ENCODE assay signal across 32 cellular contexts in genomic region chr5:1333986-1334385, GRCh38. TPM values are rescaled to one million over a fixed set of nuclear protein-coding genes. Genes with fewer than 3 reads are reported as not detected.
"Had no signal": no experiment of that assay in that cellular context is flagged by ENCODE, and none has a peak within 500 bp of the region (broad histone marks: within the 10 kb centered on the region; RNA-seq: fewer than 3 reads in every experiment).

No MANE protein-coding gene starts in this region.

- H3K27ac ChIP-seq: body of pancreas, PC-9, SJCRH30, SK-N-MC had no signal

- H3K9me3 Mint-ChIP-seq: activated CD4-positive, alpha-beta memory T cell treated with anti-CD3 and anti-CD28 coated beads for 36 hours; activated naive CD4-positive, alpha-beta T cell treated with anti-CD3 and anti-CD28 coated beads, Interleukin-2, amount 50 U/mL, for 24 hours; activated naive CD8-positive, alpha-beta T cell treated with anti-CD3 and anti-CD28 coated beads, Interleukin-2, amount 10 ng/mL, durations not matched to agents 7 days and 5 days; activated T-helper 17 cell treated with anti-CD3 and anti-CD28 coated beads, Interleukin-2, amount 50 U/mL, for 72 hours; T-helper 2 cell treated with Interferon-gamma antibody and Interleukin-4, amounts not matched to agents 5 μg/mL and 100 μg/mL, for 36 hours; WTC11 had no signal

- H3K4me1 ChIP-seq: body of pancreas had no signal

- H3K27me3 ChIP-seq: body of pancreas, breast epithelium, SJCRH30 had no signal

- H3K4me3 Mint-ChIP-seq: activated CD4-positive, alpha-beta memory T cell treated with anti-CD3 and anti-CD28 coated beads for 36 hours; activated naive CD4-positive, alpha-beta T cell treated with anti-CD3 and anti-CD28 coated beads, Interleukin-2, amount 50 U/mL, for 24 hours; activated naive CD8-positive, alpha-beta T cell treated with anti-CD3 and anti-CD28 coated beads, Interleukin-2, amount 10 ng/mL, durations not matched to agents 7 days and 5 days; activated T-helper 17 cell treated with anti-CD3 and anti-CD28 coated beads, Interleukin-2, amount 50 U/mL, for 72 hours; T-helper 2 cell treated with Interferon-gamma antibody and Interleukin-4, amounts not matched to agents 5 μg/mL and 100 μg/mL, for 36 hours; WTC11 had no signal

- H3K9me3 ChIP-seq: body of pancreas, breast epithelium, SJCRH30 had no signal

- ATAC-seq: activated T-helper 17 cell treated with anti-CD3 and anti-CD28 coated beads, Interleukin-2, amount 50 U/mL, for 72 hours; body of pancreas; WTC11 had no signal

- H3K4me1 Mint-ChIP-seq: activated T-helper 17 cell treated with anti-CD3 and anti-CD28 coated beads, Interleukin-2, amount 50 U/mL, for 72 hours; WTC11 had no signal

- FAIRE-seq: TTC549 had no signal

- H3K4me3 ChIP-seq: body of pancreas, breast epithelium, PC-9, SJCRH30, SK-N-MC had no signal

- H3K4me2 ChIP-seq: PC-9 had no signal

- H3K27ac Mint-ChIP-seq: activated CD4-positive, alpha-beta memory T cell treated with anti-CD3 and anti-CD28 coated beads for 36 hours; activated naive CD4-positive, alpha-beta T cell treated with anti-CD3 and anti-CD28 coated beads, Interleukin-2, amount 50 U/mL, for 24 hours; activated naive CD8-positive, alpha-beta T cell treated with anti-CD3 and anti-CD28 coated beads, Interleukin-2, amount 10 ng/mL, durations not matched to agents 7 days and 5 days; activated T-helper 17 cell treated with anti-CD3 and anti-CD28 coated beads, Interleukin-2, amount 50 U/mL, for 72 hours; T-helper 2 cell treated with Interferon-gamma antibody and Interleukin-4, amounts not matched to agents 5 μg/mL and 100 μg/mL, for 36 hours; WTC11 had no signal

- H3K27me3 Mint-ChIP-seq: activated CD4-positive, alpha-beta memory T cell treated with anti-CD3 and anti-CD28 coated beads for 36 hours; activated naive CD4-positive, alpha-beta T cell treated with anti-CD3 and anti-CD28 coated beads, Interleukin-2, amount 50 U/mL, for 24 hours; activated naive CD8-positive, alpha-beta T cell treated with anti-CD3 and anti-CD28 coated beads, Interleukin-2, amount 10 ng/mL, durations not matched to agents 7 days and 5 days; activated T-helper 17 cell treated with anti-CD3 and anti-CD28 coated beads, Interleukin-2, amount 50 U/mL, for 72 hours had no signal

- H2AFZ ChIP-seq: PC-9 had no signal

- DNase-seq: activated CD4-positive, alpha-beta memory T cell treated with anti-CD3 and anti-CD28 coated beads for 36 hours; activated CD4-positive, alpha-beta T cell treated with anti-CD3 and anti-CD28 coated beads for 4 hours; activated CD4-positive, alpha-beta T cell treated with anti-CD3 and anti-CD28 coated beads, Interleukin-2, amount 50 U/mL, for 1 hour; activated CD4-positive, CD25-positive, alpha-beta regulatory T cell treated with anti-CD3 and anti-CD28 coated beads, Interleukin-2, amount 50 U/mL, for 72 hours; activated CD8-positive, alpha-beta memory T cell treated with anti-CD3 and anti-CD28 coated beads, Interleukin-2, amount 50 U/mL, for 4 hours; activated effector memory CD4-positive, alpha-beta T cell treated with anti-CD3 and anti-CD28 coated beads, Interleukin-2, amount 50 U/mL, for 16 hours; activated naive CD4-positive, alpha-beta T cell treated with Interleukin-2 at 50 U/mL for 16 hours; activated naive CD8-positive, alpha-beta T cell treated with anti-CD3 and anti-CD28 coated beads, Interleukin-2, amount 10 ng/mL, durations not matched to agents 7 days and 5 days; activated T-cell treated with anti-CD3 and anti-CD28 coated beads, Interleukin-2, amount 50 U/mL, for 48 hours; amygdala; body of pancreas; NCI-H1092 treated with DMSO at 0.1 percent for 48 hours; NCI-H1417; NCI-H146; NCI-H187; NCI-H2029 treated with DMSO at 0.1 percent for 48 hours; NCI-H2107; NCI-H2171; NCI-H510A; NCI-H526; NCI-H748 treated with DMSO at 0.1 percent for 48 hours; PC-9; SHP77 had no signal

RNA-seq across cellular contexts. Expression of gene TERT, which starts 39.1 kb away (rescaled TPM):
- total RNA-seq: body of pancreas, cardiac septum, SJCRH30 had no signal
